Comparison of ENCODE assay signal across 24 cellular contexts in genomic region chr3:73060302-73060723, GRCh38. TPM values are rescaled to one million over a fixed set of nuclear protein-coding genes. Genes with fewer than 3 reads are reported as not detected.
DNase-seq lines count a peak whose midpoint lies in the region; ATAC-seq and TF ChIP-seq lines count a peak whose summit lies in the region.
"Had no signal": no experiment of that assay in that cellular context is flagged by ENCODE, and none has a peak within 500 bp of the region (broad histone marks: within the 10 kb centered on the region; RNA-seq: fewer than 3 reads in every experiment).

No MANE protein-coding gene starts in this region.

- ATAC-seq in activated T-cell treated with anti-CD3 and anti-CD28 coated beads, Interleukin-2, amount 50 U/mL, for 72 hours (replicated peaks in 1 of 2): no peak
- ATAC-seq in HG03571 (IDR thresholded peaks at IDR 0.05; ENCODE audit: unreplicated experiment) (no peak), GM19023 (IDR thresholded peaks at IDR 0.05; ENCODE audit: unreplicated experiment) (no peak)
- ATAC-seq: activated CD8-positive, alpha-beta memory T cell treated with anti-CD3 and anti-CD28 coated beads, Interleukin-2, amount 10 ng/mL, durations not matched to agents 7 days and 5 days; effector memory CD8-positive, alpha-beta T cell had no signal

- no peaks in the 10 kb centered on the region for H3K9me3 Mint-ChIP-seq in activated T-cell treated with anti-CD3 and anti-CD28 coated beads, Interleukin-2, amount 50 U/mL, for 72 hours
- H3K9me3 Mint-ChIP-seq in HFFc6 (no peaks in the 10 kb centered on the region), immature natural killer cell (no peaks in the 10 kb centered on the region)
- H3K9me3 Mint-ChIP-seq: CD4-positive, CD25-positive, alpha-beta regulatory T cell; effector memory CD8-positive, alpha-beta T cell; H9; nephron progenitor cell had no signal

- no peak for DNase-seq in activated T-cell treated with anti-CD3 and anti-CD28 coated beads, Interleukin-2, amount 50 U/mL, for 72 hours
- DNase-seq in activated T-cell treated with anti-CD3 and anti-CD28 coated beads, Interleukin-2, amount 50 U/mL, for 1 hour: no peak
- DNase-seq in HFFc6 (no peak), choroid plexus epithelial cell (ENCODE audit: low read depth) (peak; percentile 51), skeletal muscle cell (ENCODE audit: low read depth) (peak; percentile 33), immature natural killer cell (no peak)
- DNase-seq: 8988T; activated CD4-positive, alpha-beta T cell treated with anti-CD3 and anti-CD28 coated beads for 1 hour; activated CD8-positive, alpha-beta memory T cell treated with anti-CD3 and anti-CD28 coated beads, Interleukin-2, amount 10 ng/mL, durations not matched to agents 7 days and 5 days; activated effector memory CD4-positive, alpha-beta T cell treated with Interleukin-2 at 50 U/mL for 16 hours; CD4-positive, CD25-positive, alpha-beta regulatory T cell; cerebellar nuclear complex; DMS53; effector memory CD8-positive, alpha-beta T cell; H9; NCI-H1048; NCI-H2107; NCI-H69; nephron progenitor cell; T1000 had no signal

- no peak overlapping the region for H3K4me3 Mint-ChIP-seq in activated T-cell treated with anti-CD3 and anti-CD28 coated beads, Interleukin-2, amount 50 U/mL, for 72 hours
- peak overlapping the region; percentile 0; the same call in 1 of the 2 replicates for H3K4me3 Mint-ChIP-seq in HFFc6
- H3K4me3 Mint-ChIP-seq in immature natural killer cell: no peak overlapping the region
- H3K4me3 Mint-ChIP-seq: activated CD8-positive, alpha-beta memory T cell treated with anti-CD3 and anti-CD28 coated beads, Interleukin-2, amount 10 ng/mL, durations not matched to agents 7 days and 5 days; CD4-positive, CD25-positive, alpha-beta regulatory T cell; effector memory CD8-positive, alpha-beta T cell; H9; nephron progenitor cell had no signal

- H3K36me3 Mint-ChIP-seq in activated T-cell treated with anti-CD3 and anti-CD28 coated beads, Interleukin-2, amount 50 U/mL, for 72 hours (ENCODE audit: insufficient read depth in 2 of 2): peaks cover 0 to 21% of the 10 kb centered on the region in 2 donors
- H3K36me3 Mint-ChIP-seq in HFFc6 (ENCODE audit: low read depth) (peaks cover 21% of the 10 kb centered on the region), immature natural killer cell (peaks cover 5 to 26% (median 14%) of the 10 kb centered on the region in 3 donors)

- H3K27me3 Mint-ChIP-seq in activated T-cell treated with anti-CD3 and anti-CD28 coated beads, Interleukin-2, amount 50 U/mL, for 72 hours (ENCODE audit: low read depth): no peaks in the 10 kb centered on the region
- no peaks in the 10 kb centered on the region for H3K27me3 Mint-ChIP-seq in HFFc6 (ENCODE audit: insufficient read depth)
- H3K27me3 Mint-ChIP-seq in immature natural killer cell (ENCODE audit: low read depth in 3 of 3): no peaks in the 10 kb centered on the region
- H3K27me3 Mint-ChIP-seq: activated CD8-positive, alpha-beta memory T cell treated with anti-CD3 and anti-CD28 coated beads, Interleukin-2, amount 10 ng/mL, durations not matched to agents 7 days and 5 days; CD4-positive, CD25-positive, alpha-beta regulatory T cell; effector memory CD8-positive, alpha-beta T cell had no signal

- H3K4me3 ChIP-seq in choroid plexus epithelial cell (ENCODE audit: low read depth, low read length) (no peak overlapping the region), skeletal muscle cell (ENCODE audit: low read depth, low read length) (no peak overlapping the region)
- H3K4me3 ChIP-seq: prostate gland, SJSA1 had no signal

- H3K4me1 Mint-ChIP-seq in activated T-cell treated with anti-CD3 and anti-CD28 coated beads, Interleukin-2, amount 50 U/mL, for 72 hours (ENCODE audit: low read depth): peaks cover 14% of the 10 kb centered on the region
- H3K4me1 Mint-ChIP-seq in HFFc6 (ENCODE audit: low read depth) (peaks cover 39% of the 10 kb centered on the region), immature natural killer cell (peaks cover 13 to 21% of the 10 kb centered on the region in 2 donors)
- H3K4me1 Mint-ChIP-seq: nephron progenitor cell had no signal

- TF ChIP-seq CTCF in HFFc6 (IDR thresholded peaks at IDR 0.05) (no peak), choroid plexus epithelial cell (conservative IDR thresholded peaks at IDR 0.05; ENCODE audit: low read depth, low read length) (no peak)

- H3K27ac Mint-ChIP-seq in activated T-cell treated with anti-CD3 and anti-CD28 coated beads, Interleukin-2, amount 50 U/mL, for 72 hours: peak overlapping the region; percentile 70
- H3K27ac Mint-ChIP-seq in HFFc6 (peak overlapping the region; percentile 10), immature natural killer cell (peak overlapping the region in 2 of 6 donors; percentile 7 to 40)
- H3K27ac Mint-ChIP-seq: activated CD8-positive, alpha-beta memory T cell treated with anti-CD3 and anti-CD28 coated beads, Interleukin-2, amount 10 ng/mL, durations not matched to agents 7 days and 5 days had no signal

RNA-seq across cellular contexts. Expression of gene EBLN2, which starts 1.1 kb away (rescaled TPM):
- 1 to 10 TPM; 7.0 to 7.4 TPM for total RNA-seq in activated T-cell treated with anti-CD3 and anti-CD28 coated beads, Interleukin-2, amount 50 U/mL, for 72 hours
- total RNA-seq in HFFc6 (2021; fragmentation: NEBNext Ultra II Directional; extraction: Animal tissue kit (Norgen Biotek cat#: 25700)): 1 to 10 TPM; 1.5 to 1.9 (median 1.7) TPM
- polyA plus RNA-seq in immature natural killer cell: 1 to 10 TPM in 1 of 3 donors, under 1 TPM in 2; 0.16 to 2.1 (median 0.18) TPM

Comparison
In these comparisons a context has a peak if more than half of its experiments do, and no peak if none do; other contexts are left out.
1. DNase-seq: peak in choroid plexus epithelial cell (single experiment) and skeletal muscle cell (single experiment); none in activated T-cell treated with anti-CD3 and anti-CD28 coated beads, Interleukin-2, amount 50 U/mL, for 72 hours (0 of 2), activated T-cell treated with anti-CD3 and anti-CD28 coated beads, Interleukin-2, amount 50 U/mL, for 1 hour (single experiment), HFFc6 (single experiment) and immature natural killer cell (0 of 3).